In genomic region chr1:11653616-11654570, GRCh38 we compare ENCODE assay signal across 8 cellular contexts. TPM values are rescaled to one million over a fixed set of nuclear protein-coding genes. Genes with fewer than 3 reads are reported as not detected.
A peak's percentile ranks its signal among the peaks of the same experiment; 100 is the strongest.
DNase-seq lines count a peak whose midpoint lies in the region; ATAC-seq and TF ChIP-seq lines count a peak whose summit lies in the region.

Gene FBXO2, minus strand, starts transcription at chr1:11654429. Its CDS starts 89 bp downstream, at chr1:11654340.

- H3K4me3 ChIP-seq in naive thymus-derived CD4-positive, alpha-beta T cell (ENCODE audit: low read length), result peak within 1 kb of the TSS; percentile 53

- peaks cover 19 to 53% (median 33%) of the 10 kb centered on the region in 7 donors for H3K4me1 Mint-ChIP-seq in naive thymus-derived CD4-positive, alpha-beta T cell

- no peaks in the 10 kb centered on the region for H3K9me3 ChIP-seq in naive thymus-derived CD4-positive, alpha-beta T cell (ENCODE audit: control insufficient read depth in 2 of 3, low read length in 3 of 3)

- H3K9me3 Mint-ChIP-seq in naive thymus-derived CD4-positive, alpha-beta T cell, result no peaks in the 10 kb centered on the region

- H3K27me3 ChIP-seq in naive thymus-derived CD4-positive, alpha-beta T cell (ENCODE audit: control insufficient read depth in 2 of 2, insufficient read depth in 2 of 2, low read length in 2 of 2), result no peaks in the 10 kb centered on the region

- DNase-seq in AG08395 (ENCODE audit: low spot score) (peak; percentile 54), epithelial cell of prostate (ENCODE audit: low read depth, low spot score) (no peak), SIG-M5 (lab: John Stamatoyannopoulos, UW) (no peak)
- DNase-seq in naive thymus-derived CD4-positive, alpha-beta T cell, result peak in 2 of 9 donors; percentile 14
- no peak for DNase-seq in stimulated activated CD8-positive, alpha-beta memory T cell treated with anti-CD3 and anti-CD28 coated beads, Interleukin-4, amount 100 ng/mL, for 48 hours

- POLR2A ChIA-PET in naive thymus-derived CD4-positive, alpha-beta T cell (lab: Charles Lee), result interaction anchor here (2.1 to 4.7 kb wide), 2 partner anchors 10 to 65 kb away, joined by 8 to 24 read pairs; partner anchors contain the start of gene FBXO6

- H3K36me3 ChIP-seq in naive thymus-derived CD4-positive, alpha-beta T cell (ENCODE audit: control insufficient read depth in 2 of 3, insufficient read depth in 3 of 3, low read length in 3 of 3), result peaks cover 0 to 15% (median 3%) of the 10 kb centered on the region in 3 experiments

- intact Hi-C loops in naive thymus-derived CD4-positive, alpha-beta T cell (cut with micrococcal nuclease), result loop anchor here (1.0 to 10.0 kb wide), 7 partner anchors 10 to 381 kb away; partner anchors contain the start of genes CLCN6 (in 2 of the 2), MTHFR (in 2 of the 2), FBXO6 (in 1 of the 2) and UBIAD1 (in 1 of the 2)

- H3K27me3 Mint-ChIP-seq in naive thymus-derived CD4-positive, alpha-beta T cell, result peaks cover 0 to 17% (median 0%) of the 10 kb centered on the region in 5 donors

- H3K4me3 Mint-ChIP-seq in naive thymus-derived CD4-positive, alpha-beta T cell, result peak within 1 kb of the TSS; percentile 72 to 87 (median 78)

- CTCF ChIA-PET in naive thymus-derived CD4-positive, alpha-beta T cell (lab: Charles Lee), result interaction anchor here (0.5 to 3.1 kb wide), 6 partner anchors 10 to 323 kb away, joined by 3 to 12 read pairs (median 5); partner anchors contain the start of gene FBXO6

- H3K27ac ChIP-seq in epithelial cell of prostate, result peak within 1 kb of the TSS; percentile 47
- H3K27ac ChIP-seq in naive thymus-derived CD4-positive, alpha-beta T cell (ENCODE audit: low read depth, low read length), result peak within 1 kb of the TSS; percentile 71

- peaks cover 0 to 3% (median 0%) of the 10 kb centered on the region in 5 donors for H3K36me3 Mint-ChIP-seq in naive thymus-derived CD4-positive, alpha-beta T cell

- peak within 1 kb of the TSS in 5 of 9 donors; percentile 38 to 88 (median 67) for H3K27ac Mint-ChIP-seq in naive thymus-derived CD4-positive, alpha-beta T cell

- peaks cover 16 to 33% of the 10 kb centered on the region in 2 donors for H3K4me1 ChIP-seq in naive thymus-derived CD4-positive, alpha-beta T cell (ENCODE audit: control insufficient read depth in 2 of 2, insufficient read depth in 2 of 2, low read length in 2 of 2)

- ATAC-seq in GM19463 (IDR thresholded peaks at IDR 0.05; ENCODE audit: unreplicated experiment) (peak; percentile 22), SK-N-SH treated with all-trans-retinoic acid at 6 μM for 48 hours (peak; percentile 60), GM18873 (IDR thresholded peaks at IDR 0.05; ENCODE audit: low FRiP score, unreplicated experiment) (no peak)
- peak; percentile 8 for ATAC-seq in naive thymus-derived CD4-positive, alpha-beta T cell

TF ChIP-seq in SK-N-SH treated with all-trans-retinoic acid at 6 μM for 48 hours, 23 proteins besides CTCF, POLR2A, EP300 and RAD21:
- TF ChIP-seq CREB5 (CRISPR knock-in tag; IDR thresholded peaks at IDR 0.05; ENCODE audit: low read depth) (no peak), ZC3H10 (CRISPR knock-in tag; IDR thresholded peaks at IDR 0.05) (no peak), BACH2 (CRISPR knock-in tag; IDR thresholded peaks at IDR 0.05; ENCODE audit: borderline replicate concordance) (no peak), SNAI2 (CRISPR knock-in tag; IDR thresholded peaks at IDR 0.05) (no peak), PATZ1 (CRISPR knock-in tag; IDR thresholded peaks at IDR 0.05; ENCODE audit: borderline replicate concordance) (no peak), ZNF565 (CRISPR knock-in tag; conservative IDR thresholded peaks at IDR 0.05; ENCODE audit: low read depth) (no peak), POU6F1 (CRISPR knock-in tag; IDR thresholded peaks at IDR 0.05; ENCODE audit: borderline replicate concordance, low read depth) (no peak), ARNTL (CRISPR knock-in tag; IDR thresholded peaks at IDR 0.05; ENCODE audit: borderline replicate concordance, low read depth) (no peak), ZNF70 (CRISPR knock-in tag; IDR thresholded peaks at IDR 0.05) (no peak)

RNA-seq across cellular contexts. Expression of gene FBXO2, which starts in this region (rescaled TPM):
- 1 to 10 TPM in 4 of 5 experiments, under 1 TPM in 1; 0.97 to 4.1 (median 3.7) TPM for total RNA-seq in naive thymus-derived CD4-positive, alpha-beta T cell
- polyA plus RNA-seq in naive thymus-derived CD4-positive, alpha-beta T cell, result 1 to 10 TPM; 6.1 to 7.8 TPM
